Comparison of ENCODE assay signal across 30 cellular contexts in the genomic region with DNA sequence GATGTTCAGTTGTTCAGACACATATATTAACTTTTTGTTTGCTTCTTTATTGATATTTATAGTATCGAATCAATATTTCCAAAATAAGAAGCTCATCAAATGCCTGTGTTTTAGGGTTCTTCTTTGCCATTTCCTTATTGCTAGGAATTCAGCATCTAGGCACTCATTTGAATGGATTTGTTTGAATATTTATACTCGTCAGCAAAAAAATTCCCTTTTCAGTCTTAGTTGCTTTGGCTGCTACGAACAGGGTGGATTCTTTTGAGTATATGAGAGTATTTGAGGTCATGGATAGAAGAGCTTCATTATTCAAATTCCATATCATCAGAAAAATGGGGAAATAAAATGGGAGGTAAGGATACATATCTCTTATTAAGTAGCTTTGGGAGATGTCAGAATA.
"Had no signal": no experiment of that assay in that cellular context is flagged by ENCODE, and none has a peak within 500 bp of the region (broad histone marks: within the 10 kb centered on the region; RNA-seq: fewer than 3 reads in every experiment).

No MANE protein-coding gene starts in this region.

- ATAC-seq: activated CD4-positive, CD25-positive, alpha-beta regulatory T cell treated with anti-CD3 and anti-CD28 coated beads, Interleukin-2, amount 50 U/mL, for 24 hours; activated CD8-positive, alpha-beta T cell treated with anti-CD3 and anti-CD28 coated beads for 36 hours; activated naive CD8-positive, alpha-beta T cell treated with anti-CD3 and anti-CD28 coated beads, Interleukin-2, amount 50 U/mL, for 24 hours; body of pancreas; effector memory CD8-positive, alpha-beta T cell; gastroesophageal sphincter; heart right ventricle; T-helper 17 cell had no signal

- H3K4me3 ChIP-seq: adrenal gland, body of pancreas, esophagus squamous epithelium, gastroesophageal sphincter, heart right ventricle had no signal

- H3K27me3 ChIP-seq: adrenal gland, body of pancreas, esophagus squamous epithelium, gastroesophageal sphincter, heart right ventricle had no signal

- H3K36me3 ChIP-seq: adrenal gland, esophagus squamous epithelium, gastroesophageal sphincter, heart right ventricle, WERI-Rb-1 had no signal

- H3K27ac ChIP-seq: adrenal gland, body of pancreas, esophagus squamous epithelium, gastroesophageal sphincter, heart right ventricle, WERI-Rb-1 had no signal

- FAIRE-seq: colon had no signal

- DNase-seq: activated B cell treated with CpG ODN at 0.5 μM for 24 hours; activated CD4-positive, alpha-beta T cell treated with anti-CD3 and anti-CD28 coated beads for 48 hours; activated CD4-positive, alpha-beta T cell treated with anti-CD3 and anti-CD28 coated beads, Interleukin-2, amount 50 U/mL, for 1 hour; activated CD4-positive, alpha-beta T cell treated with anti-CD3 and anti-CD28 coated beads, Interleukin-2, amount 50 U/mL, for 48 hours; activated CD8-positive, alpha-beta memory T cell treated with anti-CD3 and anti-CD28 coated beads for 24 hours; activated CD8-positive, alpha-beta T cell treated with anti-CD3 and anti-CD28 coated beads for 36 hours; activated effector memory CD4-positive, alpha-beta T cell treated with anti-CD3 and anti-CD28 coated beads, Interleukin-2, amount 50 U/mL, for 16 hours; activated naive CD4-positive, alpha-beta T cell treated with anti-CD3 and anti-CD28 coated beads for 36 hours; activated naive CD8-positive, alpha-beta T cell treated with anti-CD3 and anti-CD28 coated beads for 36 hours; activated naive CD8-positive, alpha-beta T cell treated with anti-CD3 and anti-CD28 coated beads, Interleukin-2, amount 50 U/mL, for 24 hours; activated T-cell treated with anti-CD3 and anti-CD28 coated beads, Interleukin-2, amount 50 U/mL, for 48 hours; adrenal gland; amygdala; aorta; body of pancreas; caudate nucleus; cortex of kidney; dermis blood vessel endothelial cell; effector CD4-positive, alpha-beta T cell; effector memory CD8-positive, alpha-beta T cell; erythroblast; esophagus squamous epithelium; foreskin melanocyte; heart right ventricle; T-helper 17 cell; T1000; WERI-Rb-1 had no signal

- H3K4me1 ChIP-seq: adrenal gland, esophagus squamous epithelium, gastroesophageal sphincter had no signal

- H3K9me3 ChIP-seq: adrenal gland, body of pancreas, esophagus squamous epithelium, gastroesophageal sphincter had no signal
